Comparison of ENCODE assay signal across 8 cellular contexts in the genomic region with DNA sequence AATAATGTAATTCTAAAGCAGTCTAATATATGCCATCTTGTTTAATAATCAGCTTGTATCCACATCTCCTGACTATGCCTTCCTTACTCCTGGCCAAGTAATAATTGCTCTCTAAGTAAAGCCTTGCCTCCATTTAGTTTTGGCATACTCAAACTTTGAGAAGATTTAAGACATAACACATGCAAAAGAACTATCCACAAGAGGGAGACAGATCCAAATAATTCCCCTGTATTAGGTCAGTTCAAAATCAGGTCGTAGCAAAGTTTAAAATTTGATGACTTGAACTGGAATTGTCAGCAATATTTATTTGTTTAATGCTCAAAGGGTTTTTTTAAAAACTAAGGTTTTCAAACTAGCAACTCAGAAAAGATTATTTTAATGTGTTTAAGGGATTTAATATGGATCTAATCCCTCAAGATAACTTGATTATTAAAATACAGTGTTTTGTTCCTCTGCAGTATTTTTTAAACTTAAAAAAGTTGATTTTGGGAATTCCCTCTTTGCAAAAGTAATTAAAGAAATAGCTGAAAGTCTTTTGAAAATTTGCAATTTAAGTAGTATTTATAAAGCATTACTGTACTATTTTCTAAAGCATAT.
A peak's percentile ranks its signal among the peaks of the same experiment; 100 is the strongest.
DNase-seq lines count a peak whose midpoint lies in the region; ATAC-seq and TF ChIP-seq lines count a peak whose summit lies in the region.

No MANE protein-coding gene starts in this region.

- H2BK120ac ChIP-seq in H9 (ENCODE audit: low read depth, low read length, poor library complexity, severe bottlenecking): no peak overlapping the region

- intact Hi-C loops in testis (cut with DNase I; ENCODE audit: low total_unique reads): no loop called here

- no peak overlapping the region for H3K56ac ChIP-seq in H9 (ENCODE audit: insufficient read length, low read depth, low read length)

- H3K4me2 ChIP-seq in H9 (ENCODE audit: insufficient read depth, insufficient read length, low read length): no peak overlapping the region

- H3K79me1 ChIP-seq in H9 (ENCODE audit: insufficient read depth, low read depth, low read length, poor library complexity, severe bottlenecking): no peaks in the 10 kb centered on the region

- no peak overlapping the region for H3K18ac ChIP-seq in H9 (ENCODE audit: insufficient read length, low read depth, low read length)

- no peak overlapping the region for H3K4ac ChIP-seq in H9 (ENCODE audit: low read depth, low read length)

- no peaks in the 10 kb centered on the region for H4K20me1 ChIP-seq in H9 (ENCODE audit: control insufficient read depth, insufficient read depth, insufficient read length)

- H2AK5ac ChIP-seq in H9 (ENCODE audit: insufficient read length, low read length): no peak overlapping the region

- no peaks in the 10 kb centered on the region for H3K23me2 ChIP-seq in H9 (ENCODE audit: insufficient read length, low read depth, low read length, poor library complexity, severe bottlenecking)

- no peaks in the 10 kb centered on the region for H3K79me2 ChIP-seq in H9 (ENCODE audit: insufficient read depth, low read length)

- H4K8ac ChIP-seq in H9 (replicated peaks; ENCODE audit: insufficient read length, low read depth, low read length): no peak overlapping the region

- no peak overlapping the region for H3K27ac ChIP-seq in H9 (ENCODE audit: insufficient read length, low read depth, low read length)
- no peak overlapping the region for H3K27ac ChIP-seq in testis

- H3K4me1 ChIP-seq in H9 (ENCODE audit: insufficient read depth, low read length) (no peaks in the 10 kb centered on the region), testis (no peaks in the 10 kb centered on the region)

- H2AFZ ChIP-seq in H9 (ENCODE audit: low read length): no peak overlapping the region

- no peaks in the 10 kb centered on the region for H3K36me3 Mint-ChIP-seq in H9 (ENCODE audit: insufficient read depth in 1 of 3, low read depth in 3 of 3)
- H3K36me3 Mint-ChIP-seq in stimulated activated effector memory CD8-positive, alpha-beta T cell treated with anti-CD3 and anti-CD28 coated beads, Interleukin-12 subunit alpha, Interleukin-12 subunit beta, amount 100 ng/mL, for 72 hours: peaks cover 26% of the 10 kb centered on the region

- H3K27me3 Mint-ChIP-seq in H9 (ENCODE audit: low read depth): no peaks in the 10 kb centered on the region

- peak; percentile 93 for ATAC-seq in SK-N-SH treated with all-trans-retinoic acid at 6 μM for 48 hours
- no peak for ATAC-seq in GM18517 (IDR thresholded peaks at IDR 0.05; ENCODE audit: unreplicated experiment)
- ATAC-seq in stimulated activated effector memory CD8-positive, alpha-beta T cell treated with anti-CD3 and anti-CD28 coated beads, Interleukin-12 subunit alpha, Interleukin-12 subunit beta, amount 100 ng/mL, for 72 hours: no peak

- no peaks in the 10 kb centered on the region for H3K9me3 Mint-ChIP-seq in H9
- H3K9me3 Mint-ChIP-seq in stimulated activated effector memory CD8-positive, alpha-beta T cell treated with anti-CD3 and anti-CD28 coated beads, Interleukin-12 subunit alpha, Interleukin-12 subunit beta, amount 100 ng/mL, for 72 hours: no peaks in the 10 kb centered on the region

- no peak overlapping the region for H3K23ac ChIP-seq in H9 (ENCODE audit: insufficient read length, low read depth, low read length)

- no peak overlapping the region for H3K14ac ChIP-seq in H9 (ENCODE audit: insufficient read depth, low read length)

- no peak overlapping the region for H2BK5ac ChIP-seq in H9 (ENCODE audit: insufficient read length, low read length)

- DNase-seq in AG08396 (ENCODE audit: low spot score) (peak; percentile 34), H9 (no peak), glomerular endothelial cell (ENCODE audit: extremely low read depth, low read depth, low spot score) (peak; percentile 25), testis (no peak), ureter (ENCODE audit: low spot score) (no peak)
- no peak for DNase-seq in stimulated activated effector memory CD8-positive, alpha-beta T cell treated with anti-CD3 and anti-CD28 coated beads, Interleukin-12 subunit alpha, Interleukin-12 subunit beta, amount 100 ng/mL, for 72 hours (ENCODE audit: low spot score in 2 of 2)

- no peak overlapping the region for H3K4me3 Mint-ChIP-seq in H9
- no peak overlapping the region for H3K4me3 Mint-ChIP-seq in stimulated activated effector memory CD8-positive, alpha-beta T cell treated with anti-CD3 and anti-CD28 coated beads, Interleukin-12 subunit alpha, Interleukin-12 subunit beta, amount 100 ng/mL, for 72 hours

- TF ChIP-seq POLR2A in testis (IDR thresholded peaks at IDR 0.05): no peak

- H3K4me3 ChIP-seq in testis: no peak overlapping the region

- H3K27me3 ChIP-seq in H9 (ENCODE audit: insufficient read depth, low read length): no peaks in the 10 kb centered on the region
- H3K27me3 ChIP-seq in testis: no peaks in the 10 kb centered on the region

- no peak overlapping the region for H3K9ac ChIP-seq in H9 (ENCODE audit: extremely low read depth, insufficient read length, low read length)

- WGBS in H9 (ENCODE audit: extremely low coverage, insufficient read length, low lambda C conversion rate): no CpG with 5 or more reads among the region's 1 CpG
- 26 to 27% methylated on average over 1 of the region's 1 CpG for WGBS in testis, 2 donors

- no peak overlapping the region for H4K91ac ChIP-seq in H9 (ENCODE audit: insufficient read length, low read depth, low read length)

- no peaks in the 10 kb centered on the region for H3K9me3 ChIP-seq in H9 (ENCODE audit: control insufficient read depth, low read depth, low read length)
- no peaks in the 10 kb centered on the region for H3K9me3 ChIP-seq in testis

- H3K27ac Mint-ChIP-seq in H9: no peak overlapping the region
- H3K27ac Mint-ChIP-seq in stimulated activated effector memory CD8-positive, alpha-beta T cell treated with anti-CD3 and anti-CD28 coated beads, Interleukin-12 subunit alpha, Interleukin-12 subunit beta, amount 100 ng/mL, for 72 hours: no peak overlapping the region

- no peak overlapping the region for H2BK15ac ChIP-seq in H9 (ENCODE audit: low read depth, low read length)

- no peak overlapping the region for H2BK20ac ChIP-seq in H9 (ENCODE audit: low read depth, low read length, poor library complexity, severe bottlenecking)

- no peaks in the 10 kb centered on the region for H3K36me3 ChIP-seq in testis (ENCODE audit: low read depth, missing control alignments)

- H3T11ph ChIP-seq in H9 (ENCODE audit: low read length): no peak overlapping the region

- no peak overlapping the region for H4K5ac ChIP-seq in H9 (ENCODE audit: insufficient read length, low read depth, low read length)

- peaks cover 2 to 4% of the 10 kb centered on the region in 2 experiments; a peak in 3 of 4 replicates for H3K4me1 Mint-ChIP-seq in H9
- no peaks in the 10 kb centered on the region for H3K4me1 Mint-ChIP-seq in stimulated activated effector memory CD8-positive, alpha-beta T cell treated with anti-CD3 and anti-CD28 coated beads, Interleukin-12 subunit alpha, Interleukin-12 subunit beta, amount 100 ng/mL, for 72 hours

- H2BK12ac ChIP-seq in H9 (ENCODE audit: insufficient read length, low read depth, low read length): no peak overlapping the region

- peak; percentile 75 for TF ChIP-seq CTCF in H9 (conservative IDR thresholded peaks at IDR 0.05)
- TF ChIP-seq CTCF in testis (IDR thresholded peaks at IDR 0.05): peak; percentile 13 to 31 (median 30)

TF ChIP-seq in SK-N-SH treated with all-trans-retinoic acid at 6 μM for 48 hours, 23 proteins besides CTCF, POLR2A, EP300 and RAD21 (continues in another document):
- TF ChIP-seq, protein P1, sequence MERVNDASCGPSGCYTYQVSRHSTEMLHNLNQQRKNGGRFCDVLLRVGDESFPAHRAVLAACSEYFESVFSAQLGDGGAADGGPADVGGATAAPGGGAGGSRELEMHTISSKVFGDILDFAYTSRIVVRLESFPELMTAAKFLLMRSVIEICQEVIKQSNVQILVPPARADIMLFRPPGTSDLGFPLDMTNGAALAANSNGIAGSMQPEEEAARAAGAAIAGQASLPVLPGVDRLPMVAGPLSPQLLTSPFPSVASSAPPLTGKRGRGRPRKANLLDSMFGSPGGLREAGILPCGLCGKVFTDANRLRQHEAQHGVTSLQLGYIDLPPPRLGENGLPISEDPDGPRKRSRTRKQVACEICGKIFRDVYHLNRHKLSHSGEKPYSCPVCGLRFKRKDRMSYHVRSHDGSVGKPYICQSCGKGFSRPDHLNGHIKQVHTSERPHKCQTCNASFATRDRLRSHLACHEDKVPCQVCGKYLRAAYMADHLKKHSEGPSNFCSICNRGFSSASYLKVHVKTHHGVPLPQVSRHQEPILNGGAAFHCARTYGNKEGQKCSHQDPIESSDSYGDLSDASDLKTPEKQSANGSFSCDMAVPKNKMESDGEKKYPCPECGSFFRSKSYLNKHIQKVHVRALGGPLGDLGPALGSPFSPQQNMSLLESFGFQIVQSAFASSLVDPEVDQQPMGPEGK (CRISPR knock-in tag; IDR thresholded peaks at IDR 0.05; ENCODE audit: borderline replicate concordance): no peak
- TF ChIP-seq CREB5 (CRISPR knock-in tag; IDR thresholded peaks at IDR 0.05; ENCODE audit: low read depth): no peak
- TF ChIP-seq, protein P2, sequence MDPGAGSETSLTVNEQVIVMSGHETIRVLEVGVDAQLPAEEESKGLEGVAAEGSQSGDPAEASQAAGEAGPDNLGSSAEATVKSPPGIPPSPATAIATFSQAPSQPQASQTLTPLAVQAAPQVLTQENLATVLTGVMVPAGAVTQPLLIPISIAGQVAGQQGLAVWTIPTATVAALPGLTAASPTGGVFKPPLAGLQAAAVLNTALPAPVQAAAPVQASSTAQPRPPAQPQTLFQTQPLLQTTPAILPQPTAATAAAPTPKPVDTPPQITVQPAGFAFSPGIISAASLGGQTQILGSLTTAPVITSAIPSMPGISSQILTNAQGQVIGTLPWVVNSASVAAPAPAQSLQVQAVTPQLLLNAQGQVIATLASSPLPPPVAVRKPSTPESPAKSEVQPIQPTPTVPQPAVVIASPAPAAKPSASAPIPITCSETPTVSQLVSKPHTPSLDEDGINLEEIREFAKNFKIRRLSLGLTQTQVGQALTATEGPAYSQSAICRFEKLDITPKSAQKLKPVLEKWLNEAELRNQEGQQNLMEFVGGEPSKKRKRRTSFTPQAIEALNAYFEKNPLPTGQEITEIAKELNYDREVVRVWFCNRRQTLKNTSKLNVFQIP (CRISPR knock-in tag; IDR thresholded peaks at IDR 0.05; ENCODE audit: borderline replicate concordance, low read depth): no peak
- TF ChIP-seq ISL1 (CRISPR knock-in tag; IDR thresholded peaks at IDR 0.05): no peak
- TF ChIP-seq ZFP3 (CRISPR knock-in tag; IDR thresholded peaks at IDR 0.05): no peak
- TF ChIP-seq BACH2 (CRISPR knock-in tag; IDR thresholded peaks at IDR 0.05; ENCODE audit: borderline replicate concordance): no peak

Comparison
In these comparisons a context has a peak if more than half of its experiments do, and no peak if none do; other contexts are left out.
1. DNase-seq: peak in AG08396 (single experiment) and glomerular endothelial cell (single experiment); none in H9 (single experiment), testis (single experiment), stimulated activated effector memory CD8-positive, alpha-beta T cell treated with anti-CD3 and anti-CD28 coated beads, Interleukin-12 subunit alpha, Interleukin-12 subunit beta, amount 100 ng/mL, for 72 hours (0 of 2) and ureter (single experiment).